In genomic region chr2:11241804-11242203, GRCh38 we compare ENCODE assay signal across 25 cellular contexts.
DNase-seq lines count a peak whose midpoint lies in the region; ATAC-seq, FAIRE-seq and TF ChIP-seq lines count a peak whose summit lies in the region.
"Had no signal": no experiment of that assay in that cellular context is flagged by ENCODE, and none has a peak within 500 bp of the region (broad histone marks: within the 10 kb centered on the region; RNA-seq: fewer than 3 reads in every experiment).

No MANE protein-coding gene starts in this region.

- no peak overlapping the region for H3K9ac ChIP-seq in HepG2 (ENCODE audit: insufficient read depth, low read depth, low read length)
- H3K9ac ChIP-seq: BLaER1 treated with 17β-estradiol and CSF1 and Interleukin-3, amounts not matched to agents 10 nM and 100 nM had no signal

- no peak overlapping the region for H3K4me3 Mint-ChIP-seq in nephron progenitor cell
- H3K4me3 Mint-ChIP-seq: B cell; CD4-positive, alpha-beta T cell; CD8-positive, alpha-beta T cell had no signal

- TF ChIP-seq POLR2A in HepG2 (IDR thresholded peaks at IDR 0.05; ENCODE audit: insufficient read depth in 1 of 2, low read depth in 2 of 2, low read length in 2 of 2) (no peak), right lobe of liver (IDR thresholded peaks at IDR 0.05) (no peak)

- H4K20me1 ChIP-seq in HepG2 (ENCODE audit: insufficient read depth, low read length), result peaks cover 83% of the 10 kb centered on the region

- TF ChIP-seq RAD21 in HepG2 (CRISPR knock-in tag; IDR thresholded peaks at IDR 0.05), result no peak

- H3K27me3 ChIP-seq in HepG2 (ENCODE audit: control insufficient read depth in 1 of 2, insufficient read depth in 2 of 2, low read length in 2 of 2) (no peaks in the 10 kb centered on the region), right lobe of liver (no peaks in the 10 kb centered on the region), dorsolateral prefrontal cortex (no peaks in the 10 kb centered on the region)
- H3K27me3 ChIP-seq: BLaER1 treated with 17β-estradiol and CSF1 and Interleukin-3, amounts not matched to agents 10 nM and 100 nM had no signal

- H3K36me3 ChIP-seq in HepG2 (replicated peaks in 1 of 2; ENCODE audit: control insufficient read depth in 1 of 2, insufficient read depth in 2 of 2, low read length in 2 of 2) (peaks cover 12 to 63% of the 10 kb centered on the region in 2 experiments), right lobe of liver (no peaks in the 10 kb centered on the region)

- POLR2A ChIA-PET in HepG2 (lab: Yijun Ruan, JAX), result interaction anchor here (0.9 kb wide), 1 partner anchor 116 kb away, joined by 4 read pairs; no protein-coding TSS in a partner anchor

- intact Hi-C loops in HepG2 (cut with micrococcal nuclease; ENCODE audit: unreplicated experiment) (loop anchor here (2.0 to 5.0 kb wide), 2 partner anchors 101 to 170 kb away; no protein-coding TSS in a partner anchor), right lobe of liver (cut with DNase I) (no loop called here), left colon (cut with DNase I, micrococcal nuclease) (no loop called here), dorsolateral prefrontal cortex (cut with DNase I) (no loop called here)

- peak; percentile 19; the same call in 2 of the 3 replicates for ATAC-seq in HepG2
- no peak for ATAC-seq in right lobe of liver
- peak; percentile 61 for ATAC-seq in left colon
- ATAC-seq: CD8-positive, alpha-beta T cell; GM12878 had no signal

- CTCF ChIA-PET in HepG2 (lab: Yijun Ruan, JAX; ENCODE audit: low intra/inter-chr PET ratio, low total read pairs), result no interaction called here

- H3K27ac ChIP-seq in HepG2 (ENCODE audit: extremely low read length, insufficient read depth, low read length), result no peak overlapping the region
- H3K27ac ChIP-seq in right lobe of liver, result no peak overlapping the region
- no peak overlapping the region for H3K27ac ChIP-seq in dorsolateral prefrontal cortex
- H3K27ac ChIP-seq: 22Rv1; A549; BLaER1 treated with 17β-estradiol and CSF1 and Interleukin-3, amounts not matched to agents 10 nM and 100 nM; C4-2B had no signal

- no peaks in the 10 kb centered on the region for H3K27me3 Mint-ChIP-seq in nephron progenitor cell (ENCODE audit: low read depth, poor library complexity)
- H3K27me3 Mint-ChIP-seq: B cell; CD4-positive, alpha-beta T cell had no signal

- 98% methylated on average over 2 of the region's 2 CpGs for whole genome bisulfite sequencing in HepG2 (ENCODE audit: low lambda C conversion rate)
- WGBS in right lobe of liver (ENCODE audit: insufficient coverage, low coverage, low lambda C conversion rate, missing lambda C conversion rate), result 83% methylated on average over 2 of the region's 2 CpGs

- H2AFZ ChIP-seq in HepG2 (ENCODE audit: low read length), result no peak overlapping the region

- FAIRE-seq in HepG2 (lab: Jason Lieb, UNC), result no peak
- FAIRE-seq: A549, GM12878, GM19239 had no signal

- no TSS peak for BruUV-seq in HepG2 (replicated peaks; lab: Mats Ljungman, UMichigan)

- peak overlapping the region; percentile 60 for H3K27ac Mint-ChIP-seq in nephron progenitor cell
- H3K27ac Mint-ChIP-seq: B cell; CD4-positive, alpha-beta T cell; CD8-positive, alpha-beta T cell had no signal

- DNase-seq in HepG2 (ENCODE audit: low spot score) (no peak), right lobe of liver (no peak), left colon (no peak), nephron progenitor cell (no peak), dorsolateral prefrontal cortex (no peak)
- DNase-seq in stimulated activated CD4-positive, alpha-beta T cell treated with anti-CD3 and anti-CD28 coated beads, Interleukin-4, amount 100 ng/mL, for 24 hours, result no peak
- DNase-seq: AML-193; Caco-2; Calu3; CD4-positive, alpha-beta T cell; CD8-positive, alpha-beta T cell; DMS 273 treated with DMSO at 0.1 percent for 48 hours; DMS153; DMS53; DMS79; DND-41; EL; GDM1 had no signal

- no peak for TF ChIP-seq EP300 in HepG2 (IDR thresholded peaks at IDR 0.05; ENCODE audit: low read depth in 2 of 2, low read length in 2 of 2)
- TF ChIP-seq EP300 in HepG2 (CRISPR knock-in tag; IDR thresholded peaks at IDR 0.05; ENCODE audit: borderline replicate concordance), result no peak

- H3K4me2 ChIP-seq in HepG2 (ENCODE audit: low read depth, low read length), result no peak overlapping the region
- H3K4me2 ChIP-seq: A549; BLaER1 treated with 17β-estradiol and CSF1 and Interleukin-3, amounts not matched to agents 10 nM and 100 nM had no signal

- H3K4me1 ChIP-seq in HepG2 (ENCODE audit: insufficient read depth, low read length), result peaks cover 48% of the 10 kb centered on the region
- peaks cover 0 to 10% (median 4%) of the 10 kb centered on the region in 4 donors for H3K4me1 ChIP-seq in right lobe of liver

- TF ChIP-seq CTCF in HepG2 (CRISPR knock-in tag; IDR thresholded peaks at IDR 0.05) (no peak), right lobe of liver (IDR thresholded peaks at IDR 0.05) (no peak), nephron progenitor cell (IDR thresholded peaks at IDR 0.05) (no peak), dorsolateral prefrontal cortex (IDR thresholded peaks at IDR 0.05 in 54 of 56, conservative IDR thresholded peaks at IDR 0.05 in 2 of 56; ENCODE audit: low read depth in 1 of 56, partially characterized antibody in 56 of 56) (no peak)

- H3K4me1 Mint-ChIP-seq in nephron progenitor cell, result peaks cover 34% of the 10 kb centered on the region

- in situ Hi-C loops in HepG2 (cut with HindIII; ENCODE audit: extremely low pct_ligation_motif_present, low pct_unique_long_range_greater_than_20kb), result no loop called here

- H3K9me3 ChIP-seq in HepG2 (ENCODE audit: low read length) (no peaks in the 10 kb centered on the region), right lobe of liver (no peaks in the 10 kb centered on the region)
- H3K9me3 ChIP-seq: A549, Caco-2 had no signal

- H3K36me3 Mint-ChIP-seq in nephron progenitor cell (ENCODE audit: low read depth), result peaks cover 53% of the 10 kb centered on the region

- H3K9me3 Mint-ChIP-seq in nephron progenitor cell, result no peaks in the 10 kb centered on the region
- H3K9me3 Mint-ChIP-seq: CD4-positive, alpha-beta T cell; CD8-positive, alpha-beta T cell had no signal

- peaks cover 97% of the 10 kb centered on the region for H3K79me2 ChIP-seq in HepG2 (ENCODE audit: insufficient read depth, low read length)

- H3K4me3 ChIP-seq in HepG2 (replicated peaks in 1 of 3; ENCODE audit: insufficient read depth in 1 of 3, low read depth in 2 of 3, low read length in 3 of 3) (no peak overlapping the region), right lobe of liver (no peak overlapping the region), dorsolateral prefrontal cortex (no peak overlapping the region)
- H3K4me3 ChIP-seq: A549; BLaER1 treated with 17β-estradiol and CSF1 and Interleukin-3, amounts not matched to agents 10 nM and 100 nM; GM12878 had no signal

TF ChIP-seq in HepG2, 621 proteins besides CTCF, POLR2A, EP300 and RAD21:
- no peak for TF ChIP-seq ZNF24 (IDR thresholded peaks at IDR 0.05)
- TF ChIP-seq ZMYM4 (CRISPR knock-in tag; IDR thresholded peaks at IDR 0.05), result no peak
- TF ChIP-seq TFDP1 (CRISPR knock-in tag; IDR thresholded peaks at IDR 0.05; ENCODE audit: borderline replicate concordance), result no peak
- TF ChIP-seq RBM22 (optimal IDR thresholded peaks at IDR 0.05; ENCODE audit: low read length), result peak; percentile 5
- TF ChIP-seq POLR2AphosphoS5 (IDR thresholded peaks at IDR 0.05; ENCODE audit: low read depth, low read length), result 0 out of 2 replicates have a peak, but pooled peaks have one; percentile 5
- no peak for TF ChIP-seq ARID5B (CRISPR knock-in tag; IDR thresholded peaks at IDR 0.05)
- TF ChIP-seq TBX3 (IDR thresholded peaks at IDR 0.05; ENCODE audit: borderline replicate concordance), result no peak

Comparison
In these comparisons a context has a peak if more than half of its experiments do, and no peak if none do; other contexts are left out.
1. ATAC-seq: peak in HepG2 (single experiment) and left colon (single experiment); none in right lobe of liver (0 of 4).